9 cellular contexts compared by ENCODE assay signal in the genomic region with DNA sequence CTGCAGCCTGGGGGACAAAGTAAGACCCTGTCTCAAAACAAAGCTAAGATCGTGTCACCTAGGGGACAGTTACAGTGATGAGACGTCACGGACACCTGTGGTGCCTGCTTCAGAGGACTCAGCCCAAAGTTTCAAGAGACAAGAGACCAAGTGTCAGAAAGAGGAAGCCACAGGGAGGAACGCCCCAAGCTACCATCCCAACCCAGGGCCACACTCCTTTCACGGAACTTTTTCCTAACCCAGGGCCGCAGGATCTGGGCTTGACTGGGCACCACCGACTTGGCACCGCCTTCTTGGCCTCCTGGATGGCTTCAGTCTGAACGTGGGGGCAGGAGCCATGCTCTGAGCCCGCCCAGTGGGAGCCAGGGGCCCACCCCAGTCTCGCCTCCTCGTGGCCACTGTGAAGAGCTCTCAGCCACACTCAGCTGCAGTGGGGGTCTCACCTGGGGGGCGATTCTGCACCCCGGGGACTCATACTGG. TPM values are rescaled to one million over a fixed set of nuclear protein-coding genes. Genes with fewer than 3 reads are reported as not detected.
DNase-seq lines count a peak whose midpoint lies in the region; ATAC-seq, FAIRE-seq and TF ChIP-seq lines count a peak whose summit lies in the region.
"Had no signal": no experiment of that assay in that cellular context is flagged by ENCODE, and none has a peak within 500 bp of the region (broad histone marks: within the 10 kb centered on the region; RNA-seq: fewer than 3 reads in every experiment).

No MANE protein-coding gene starts in this region.

- no peaks in the 10 kb centered on the region for H3K9me1 ChIP-seq in endothelial cell of umbilical vein (replicated peaks; ENCODE audit: control insufficient read depth, extremely low read depth, insufficient read depth, low read length)

- H3K4me1 ChIP-seq in endothelial cell of umbilical vein (ENCODE audit: control insufficient read depth, extremely low read depth, insufficient read depth, low read length) (peaks cover 36% of the 10 kb centered on the region), thymus (ENCODE audit: control insufficient read depth, insufficient read depth, low read length) (peaks cover 61% of the 10 kb centered on the region)

- no peak for FAIRE-seq in endothelial cell of umbilical vein (lab: Jason Lieb, UNC)

- TF ChIP-seq POLR2A in endothelial cell of umbilical vein (IDR thresholded peaks at IDR 0.05; ENCODE audit: low read depth, low read length), result peak; percentile 19

- H3K9me3 ChIP-seq in endothelial cell of umbilical vein (replicated peaks; ENCODE audit: control insufficient read depth, insufficient read depth, low read length), result no peaks in the 10 kb centered on the region
- no peaks in the 10 kb centered on the region for H3K9me3 ChIP-seq in thymus (ENCODE audit: control insufficient read depth)

- H3K4me3 ChIP-seq in endothelial cell of umbilical vein (replicated peaks in 1 of 3; ENCODE audit: insufficient read depth in 1 of 3, low read depth in 1 of 3, low read length in 3 of 3) (no peak overlapping the region), thymus (ENCODE audit: low read length) (no peak overlapping the region)

- H3K27me3 ChIP-seq in endothelial cell of umbilical vein (ENCODE audit: control insufficient read depth in 2 of 2, insufficient read depth in 2 of 2, low read length in 2 of 2), result no peaks in the 10 kb centered on the region
- H3K27me3 ChIP-seq in thymus (ENCODE audit: control insufficient read depth, insufficient read depth), result no peaks in the 10 kb centered on the region

- no peaks in the 10 kb centered on the region for H3K36me3 ChIP-seq in endothelial cell of umbilical vein (ENCODE audit: control insufficient read depth in 2 of 2, extremely low read depth in 1 of 2, insufficient read depth in 2 of 2, low read length in 2 of 2)
- H3K36me3 ChIP-seq in thymus (ENCODE audit: control insufficient read depth, insufficient read depth), result peaks cover 3% of the 10 kb centered on the region

- peak overlapping the region; percentile 90 for H3K27ac Mint-ChIP-seq in activated CD8-positive, alpha-beta memory T cell treated with anti-CD3 and anti-CD28 coated beads, Interleukin-2, amount 10 ng/mL, durations not matched to agents 7 days and 5 days

- no peak overlapping the region for H3K4me2 ChIP-seq in endothelial cell of umbilical vein (ENCODE audit: insufficient read depth, low read length)

- no peaks in the 10 kb centered on the region for H3K27me3 Mint-ChIP-seq in activated CD8-positive, alpha-beta memory T cell treated with anti-CD3 and anti-CD28 coated beads, Interleukin-2, amount 10 ng/mL, durations not matched to agents 7 days and 5 days

- peaks cover 38% of the 10 kb centered on the region for H3K36me3 Mint-ChIP-seq in activated CD8-positive, alpha-beta memory T cell treated with anti-CD3 and anti-CD28 coated beads, Interleukin-2, amount 10 ng/mL, durations not matched to agents 7 days and 5 days

- intact Hi-C loops in endothelial cell of umbilical vein (cut with micrococcal nuclease), result no loop called here

- no peak overlapping the region for H2AFZ ChIP-seq in endothelial cell of umbilical vein (ENCODE audit: low read depth, low read length)

- H3K79me2 ChIP-seq in endothelial cell of umbilical vein (ENCODE audit: control insufficient read depth, insufficient read depth, low read length), result peaks cover 31% of the 10 kb centered on the region

- peak; percentile 12 for ATAC-seq in activated CD8-positive, alpha-beta memory T cell treated with anti-CD3 and anti-CD28 coated beads, Interleukin-2, amount 10 ng/mL, durations not matched to agents 7 days and 5 days
- ATAC-seq in HG03025 (IDR thresholded peaks at IDR 0.05; ENCODE audit: low FRiP score, unreplicated experiment) (no peak), left lobe of liver (no peak)

- H3K9ac ChIP-seq in endothelial cell of umbilical vein (replicated peaks; ENCODE audit: extremely low read depth, insufficient read depth, low read length), result no peak overlapping the region

- POLR2A ChIA-PET in endothelial cell of umbilical vein (lab: Charles Lee), result no interaction called here

- H3K4me3 Mint-ChIP-seq in activated CD8-positive, alpha-beta memory T cell treated with anti-CD3 and anti-CD28 coated beads, Interleukin-2, amount 10 ng/mL, durations not matched to agents 7 days and 5 days, result peak overlapping the region; percentile 44

- CTCF ChIA-PET in activated CD8-positive, alpha-beta memory T cell treated with anti-CD3 and anti-CD28 coated beads, Interleukin-2, amount 10 ng/mL, durations not matched to agents 7 days and 5 days (lab: Charles Lee), result interaction anchor here (0.6 to 2.2 kb wide), 13 partner anchors 8 to 374 kb away, joined by 3 to 8 read pairs (median 4); partner anchors contain the start of genes AP3D1 and MOB3A
- CTCF ChIA-PET in endothelial cell of umbilical vein (lab: Charles Lee), result interaction anchor here (1.2 kb wide), 2 partner anchors 8 to 18 kb away, joined by 3 read pairs; partner anchors contain the start of gene MOB3A

- TF ChIP-seq CTCF in endothelial cell of umbilical vein (IDR thresholded peaks at IDR 0.05; ENCODE audit: extremely low read depth in 1 of 2, insufficient read depth in 1 of 2, low read depth in 1 of 2, low read length in 2 of 2), result no peak

- H3K27ac ChIP-seq in endothelial cell of umbilical vein (ENCODE audit: insufficient read depth, low read depth, low read length) (no peak overlapping the region), thymus (ENCODE audit: low read depth) (peak overlapping the region; percentile 91)

- H3K4me1 Mint-ChIP-seq in activated CD8-positive, alpha-beta memory T cell treated with anti-CD3 and anti-CD28 coated beads, Interleukin-2, amount 10 ng/mL, durations not matched to agents 7 days and 5 days, result peaks cover 67% of the 10 kb centered on the region

- 26% methylated on average over 14 of the region's 14 CpGs for WGBS in thymus

- H3K9me3 Mint-ChIP-seq in activated CD8-positive, alpha-beta memory T cell treated with anti-CD3 and anti-CD28 coated beads, Interleukin-2, amount 10 ng/mL, durations not matched to agents 7 days and 5 days (ENCODE audit: low read depth), result no peaks in the 10 kb centered on the region

- H4K20me1 ChIP-seq in endothelial cell of umbilical vein (replicated peaks; ENCODE audit: control insufficient read depth, extremely low read depth, insufficient read depth, low read length), result no peaks in the 10 kb centered on the region

- DNase-seq in activated CD8-positive, alpha-beta memory T cell treated with anti-CD3 and anti-CD28 coated beads, Interleukin-2, amount 10 ng/mL, durations not matched to agents 7 days and 5 days, result peak; percentile 58
- DNase-seq in activated CD8-positive, alpha-beta memory T cell treated with anti-CD3 and anti-CD28 coated beads, Interleukin-2, amount 50 U/mL, for 4 hours, result no peak
- peak; percentile 58 for DNase-seq in NOMO-1 treated with DMSO at 0.1 percent for 48 hours (lab: John Stamatoyannopoulos, UW; ENCODE audit: unreplicated experiment)
- no peak for DNase-seq in endothelial cell of umbilical vein (ENCODE audit: low read depth, low spot score)
- DNase-seq in left lobe of liver (ENCODE audit: low spot score), result no peak
- no peak for DNase-seq in NCI-H524 treated with DMSO at 0.1 percent for 48 hours (lab: John Stamatoyannopoulos, UW)
- DNase-seq: NK-92 treated with Interleukin-12 subunit alpha and Interleukin-12 subunit beta, amount 100 ng/mL, for 24 hours had no signal

- no TSS peak for BruUV-seq in endothelial cell of umbilical vein (replicated peaks; lab: Mats Ljungman, UMichigan)

- dilution Hi-C loops in endothelial cell of umbilical vein (cut with MboI; ENCODE audit: extremely low pct_ligation_motif_present, low sequenced_read_pairs), result no loop called here

TF ChIP-seq in endothelial cell of umbilical vein, 7 proteins besides CTCF, POLR2A, EP300 and RAD21 (continues in another document):
- TF ChIP-seq MYC (IDR thresholded peaks at IDR 0.05; ENCODE audit: low read depth, low read length), result no peak

RNA-seq across cellular contexts. Expression of gene MOB3A, which starts 8.5 kb away (rescaled TPM):
- total RNA-seq in activated CD8-positive, alpha-beta memory T cell treated with anti-CD3 and anti-CD28 coated beads, Interleukin-2, amount 10 ng/mL, durations not matched to agents 7 days and 5 days, result 100 to 1,000 TPM; 200 to 202 TPM
- 52.4 and 59.7 TPM in 2 replicates for total RNA-seq in endothelial cell of umbilical vein
- 46.5 and 50.7 TPM in 2 replicates for polyA plus RNA-seq in endothelial cell of umbilical vein
- 38.0 and 38.4 TPM in 2 replicates for polyA plus RNA-seq in endothelial cell of umbilical vein (2011; cell fraction: cytosol; rRNA removed)
- polyA plus RNA-seq in endothelial cell of umbilical vein (2011; cell fraction: nucleus; rRNA removed), result 21.1 and 21.3 TPM in 2 replicates
- polyA plus RNA-seq in endothelial cell of umbilical vein (2012), result 25.2 and 26.3 TPM in 2 replicates
- 39.4 and 61.6 TPM in 2 replicates for polyA minus RNA-seq in endothelial cell of umbilical vein
- 12.3 TPM for polyA minus RNA-seq in endothelial cell of umbilical vein (2011; cell fraction: cytosol; rRNA and poly(A)+ RNA removed)
- polyA minus RNA-seq in endothelial cell of umbilical vein (2011; cell fraction: nucleus; rRNA and poly(A)+ RNA removed), result 14.1 and 17.6 TPM in 2 replicates
- polyA plus RNA-seq in thymus, result 29.7 TPM
- 11.2 TPM for total RNA-seq in left lobe of liver

RNA-seq across cellular contexts. Expression of gene IZUMO4, which starts 9.1 kb away (rescaled TPM):
- 10 to 100 TPM in 1 of 2 experiments, 1 to 10 TPM in 1; 7.2 to 10.1 TPM for total RNA-seq in activated CD8-positive, alpha-beta memory T cell treated with anti-CD3 and anti-CD28 coated beads, Interleukin-2, amount 10 ng/mL, durations not matched to agents 7 days and 5 days
- total RNA-seq in endothelial cell of umbilical vein (1.1 and 2.0 TPM in 2 replicates), left lobe of liver (5.2 TPM)
- polyA plus RNA-seq in endothelial cell of umbilical vein (2.0 and 3.2 TPM in 2 replicates), thymus (37.8 TPM)
- polyA plus RNA-seq in endothelial cell of umbilical vein (2011; cell fraction: cytosol; rRNA removed), result 0.52 and 0.78 TPM in 2 replicates
- polyA plus RNA-seq in endothelial cell of umbilical vein (2011; cell fraction: nucleus; rRNA removed), result 14.4 and 15.3 TPM in 2 replicates
- 0.87 and 1.3 TPM in 2 replicates for polyA plus RNA-seq in endothelial cell of umbilical vein (2012)
- polyA minus RNA-seq in endothelial cell of umbilical vein, result 1.00 TPM in 1 of 2 replicates, not detected in the other
- polyA minus RNA-seq in endothelial cell of umbilical vein (2011; cell fraction: cytosol; rRNA and poly(A)+ RNA removed), result not detected
- 1.5 TPM in 2 replicates for polyA minus RNA-seq in endothelial cell of umbilical vein (2011; cell fraction: nucleus; rRNA and poly(A)+ RNA removed)

RNA-seq across cellular contexts. Expression of gene MKNK2, which starts 36.6 kb away (rescaled TPM):
- 100 to 1,000 TPM; 196 to 201 TPM for total RNA-seq in activated CD8-positive, alpha-beta memory T cell treated with anti-CD3 and anti-CD28 coated beads, Interleukin-2, amount 10 ng/mL, durations not matched to agents 7 days and 5 days
- total RNA-seq in endothelial cell of umbilical vein (86.1 and 87.5 TPM in 2 replicates), left lobe of liver (149 TPM)
- polyA plus RNA-seq in endothelial cell of umbilical vein (65.1 and 96.2 TPM in 2 replicates), thymus (97.9 TPM)
- polyA plus RNA-seq in endothelial cell of umbilical vein (2011; cell fraction: cytosol; rRNA removed), result 48.6 and 60.6 TPM in 2 replicates
- polyA plus RNA-seq in endothelial cell of umbilical vein (2011; cell fraction: nucleus; rRNA removed), result 51.3 and 66.9 TPM in 2 replicates
- polyA plus RNA-seq in endothelial cell of umbilical vein (2012), result 45.6 and 62.3 TPM in 2 replicates
- polyA minus RNA-seq in endothelial cell of umbilical vein, result 49.2 and 82.5 TPM in 2 replicates
- polyA minus RNA-seq in endothelial cell of umbilical vein (2011; cell fraction: cytosol; rRNA and poly(A)+ RNA removed), result 111 TPM
- 19.7 and 28.4 TPM in 2 replicates for polyA minus RNA-seq in endothelial cell of umbilical vein (2011; cell fraction: nucleus; rRNA and poly(A)+ RNA removed)

Comparison
In these comparisons a context has a peak if more than half of its experiments do, and no peak if none do; other contexts are left out.
1. DNase-seq: peak in activated CD8-positive, alpha-beta memory T cell treated with anti-CD3 and anti-CD28 coated beads, Interleukin-2, amount 10 ng/mL, durations not matched to agents 7 days and 5 days (single experiment) and NOMO-1 treated with DMSO at 0.1 percent for 48 hours (single experiment); none in activated CD8-positive, alpha-beta memory T cell treated with anti-CD3 and anti-CD28 coated beads, Interleukin-2, amount 50 U/mL, for 4 hours (single experiment), endothelial cell of umbilical vein (single experiment), left lobe of liver (single experiment) and NCI-H524 treated with DMSO at 0.1 percent for 48 hours (single experiment).